ENCODE assay signal across 8 cellular contexts in the genomic region with DNA sequence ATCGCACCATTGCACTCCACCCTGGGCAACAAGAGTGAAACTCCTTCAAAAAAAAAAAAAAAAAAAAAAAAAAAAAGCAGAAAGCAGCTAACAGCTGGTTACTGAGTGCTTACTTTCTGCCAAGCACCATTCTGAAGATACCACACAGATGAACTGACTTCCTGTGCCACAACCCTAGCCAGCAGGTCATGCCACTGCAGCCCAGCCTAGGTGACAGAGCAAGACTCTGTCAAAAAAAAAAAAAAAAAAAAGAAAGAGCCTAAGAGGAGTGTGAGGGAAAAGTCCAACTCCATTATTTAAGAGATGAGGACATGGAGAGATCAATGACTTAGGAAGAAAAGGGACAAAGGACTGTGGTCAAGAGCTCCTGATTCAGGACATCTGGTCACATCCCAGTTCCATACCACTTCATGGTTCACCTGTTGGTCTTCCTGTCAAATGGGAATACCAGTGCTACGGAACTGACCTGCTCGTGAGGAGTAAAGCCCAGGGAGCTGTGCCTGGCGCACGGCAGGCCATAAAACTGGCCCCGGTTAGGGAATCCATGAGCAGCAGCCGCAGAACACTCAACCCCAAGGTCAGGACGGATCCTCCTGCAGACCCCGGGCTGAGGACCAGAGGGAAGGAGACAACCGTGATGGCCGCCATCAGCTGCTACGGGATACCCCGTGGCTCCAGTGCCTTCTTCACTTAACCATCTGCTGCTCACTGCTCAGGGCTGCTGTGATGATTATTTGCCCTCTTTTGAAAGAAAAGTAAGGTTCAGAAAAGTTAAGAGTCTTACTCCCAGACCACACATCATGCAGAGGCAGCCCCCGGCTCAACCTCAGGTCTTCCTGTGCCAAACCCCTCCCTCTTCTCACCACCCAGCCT. TPM values are rescaled to one million over a fixed set of nuclear protein-coding genes. Genes with fewer than 3 reads are reported as not detected.
DNase-seq lines count a peak whose midpoint lies in the region; ATAC-seq and TF ChIP-seq lines count a peak whose summit lies in the region.

No MANE protein-coding gene starts in this region.

- peak overlapping the region; percentile 81 to 83 for H3K9ac ChIP-seq in mucosa of rectum (ENCODE audit: low read depth in 1 of 2, low read length in 2 of 2)

- H3K27me3 ChIP-seq in body of pancreas: no peaks in the 10 kb centered on the region
- no peaks in the 10 kb centered on the region for H3K27me3 ChIP-seq in mucosa of rectum (ENCODE audit: control insufficient read depth in 2 of 2, insufficient read depth in 2 of 2, low read length in 2 of 2)

- peaks cover 0 to 7% of the 10 kb centered on the region in 2 donors for H3K36me3 ChIP-seq in body of pancreas (replicated peaks in 1 of 2; ENCODE audit: insufficient read depth in 1 of 2, low read depth in 2 of 2)
- peaks cover 8 to 24% of the 10 kb centered on the region in 2 donors for H3K36me3 ChIP-seq in mucosa of rectum (ENCODE audit: control insufficient read depth in 2 of 2, insufficient read depth in 2 of 2, low read length in 2 of 2)

- peak overlapping the region; percentile 76 for H3K4me3 ChIP-seq in Jurkat, Clone E6-1 (ENCODE audit: low read length)
- H3K4me3 ChIP-seq in body of pancreas (peak overlapping the region; percentile 79 to 100), mucosa of rectum (ENCODE audit: low read length in 2 of 2) (peak overlapping the region; percentile 90)

- H3K27ac ChIP-seq in body of pancreas (peak overlapping the region in 3 of 4 donors; percentile 50 to 92 (median 82)), mucosa of rectum (ENCODE audit: low read depth in 2 of 2, low read length in 2 of 2) (peak overlapping the region; percentile 84 to 88)

- intact Hi-C loops in body of pancreas (cut with DNase I): no loop called here
- intact Hi-C loops in sciatic nerve (cut with DNase I): loop anchor here (5.0 kb wide), 1 partner anchor 173 kb away; no protein-coding TSS in a partner anchor

- DNase-seq in Jurkat, Clone E6-1 (ENCODE audit: low read depth, low spot score): peak; percentile 74
- DNase-seq in body of pancreas (no peak), amniotic stem cell (lab: John Stamatoyannopoulos, UW) (no peak), sciatic nerve (ENCODE audit: low spot score) (no peak)

- peaks cover 24% of the 10 kb centered on the region for H3K4me1 ChIP-seq in body of pancreas
- peaks cover 12 to 25% of the 10 kb centered on the region in 2 donors for H3K4me1 ChIP-seq in mucosa of rectum (ENCODE audit: control insufficient read depth in 2 of 2, insufficient read depth in 2 of 2, low read length in 2 of 2)

- ATAC-seq in GM21423 (IDR thresholded peaks at IDR 0.05; ENCODE audit: unreplicated experiment) (peak; percentile 29), body of pancreas (no peak), GM19328 (IDR thresholded peaks at IDR 0.05; ENCODE audit: unreplicated experiment) (no peak), GM18873 (IDR thresholded peaks at IDR 0.05; ENCODE audit: low FRiP score, unreplicated experiment) (no peak), sciatic nerve (no peak)

- 20 to 33% methylated on average over 6 to 13 of the region's 14 CpGs for WGBS in body of pancreas, 2 donors

- H3K9me3 ChIP-seq in body of pancreas (no peaks in the 10 kb centered on the region), mucosa of rectum (ENCODE audit: control insufficient read depth in 2 of 2, low read length in 2 of 2) (no peaks in the 10 kb centered on the region)

- TF ChIP-seq CTCF in body of pancreas (IDR thresholded peaks at IDR 0.05): no peak

- TF ChIP-seq POLR2A in body of pancreas (IDR thresholded peaks at IDR 0.05): no peak

RNA-seq across cellular contexts. Expression of a gene that starts 0.9 kb away (rescaled TPM):
- polyA plus RNA-seq in Jurkat, Clone E6-1 (2012; ENCODE audit: insufficient read depth, insufficient read length): 77.1 TPM
- total RNA-seq in body of pancreas: 10 to 100 TPM; 25.4 to 82.1 TPM
- total RNA-seq in sciatic nerve: 41.5 TPM
